Comparison of ENCODE assay signal across 22 cellular contexts in the genomic region with DNA sequence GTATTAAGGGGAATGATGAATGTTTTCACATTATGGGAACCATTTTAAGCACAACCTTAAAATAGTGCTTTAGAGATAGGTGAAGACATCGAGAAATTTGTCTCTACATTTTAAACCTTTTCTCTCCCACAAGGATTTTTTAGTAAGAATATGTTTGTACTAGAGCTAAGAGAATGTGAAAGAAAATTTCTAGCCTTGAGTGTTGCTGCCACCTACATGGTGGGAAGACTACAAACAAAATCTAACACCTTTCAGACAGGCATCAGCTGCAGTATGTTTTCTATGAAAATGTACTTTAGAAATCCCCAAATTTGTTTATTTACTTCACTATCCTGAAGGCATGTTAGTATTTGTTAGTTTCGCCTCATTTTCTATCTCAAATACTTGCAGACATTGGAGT.
DNase-seq lines count a peak whose midpoint lies in the region; ATAC-seq, FAIRE-seq and TF ChIP-seq lines count a peak whose summit lies in the region.
"Had no signal": no experiment of that assay in that cellular context is flagged by ENCODE, and none has a peak within 500 bp of the region (broad histone marks: within the 10 kb centered on the region; RNA-seq: fewer than 3 reads in every experiment).

No MANE protein-coding gene starts in this region.

- no peak overlapping the region for H3K27ac ChIP-seq in GM23338 (ENCODE audit: low read depth)
- H3K27ac ChIP-seq in body of pancreas, result no peak overlapping the region
- H3K27ac ChIP-seq in mesendoderm (ENCODE audit: low read depth, low read length), result no peak overlapping the region
- no peak overlapping the region for H3K27ac ChIP-seq in Peyer's patch
- H3K27ac ChIP-seq: transverse colon had no signal

- no peaks in the 10 kb centered on the region for H3K9me3 Mint-ChIP-seq in GM23338
- H3K9me3 Mint-ChIP-seq: activated naive CD8-positive, alpha-beta T cell treated with anti-CD3 and anti-CD28 coated beads, Interleukin-2, amount 10 ng/mL, durations not matched to agents 7 days and 5 days; CD8-positive, alpha-beta T cell had no signal

- no peak overlapping the region for H3K4me2 ChIP-seq in GM23338
- no peak overlapping the region for H3K4me2 ChIP-seq in mesendoderm (ENCODE audit: low read length)

- H3K4me3 ChIP-seq in GM23338, result no peak overlapping the region
- no peak overlapping the region for H3K4me3 ChIP-seq in body of pancreas
- H3K4me3 ChIP-seq in mesendoderm (ENCODE audit: low read length), result no peak overlapping the region
- H3K4me3 ChIP-seq in Peyer's patch, result no peak overlapping the region
- H3K4me3 ChIP-seq: transverse colon had no signal

- no peaks in the 10 kb centered on the region for H3K36me3 Mint-ChIP-seq in GM23338 (ENCODE audit: low read depth)
- H3K36me3 Mint-ChIP-seq: activated naive CD8-positive, alpha-beta T cell treated with anti-CD3 and anti-CD28 coated beads, Interleukin-2, amount 10 ng/mL, durations not matched to agents 7 days and 5 days; CD8-positive, alpha-beta T cell; naive thymus-derived CD8-positive, alpha-beta T cell had no signal

- no peak overlapping the region for H2BK120ac ChIP-seq in mesendoderm (ENCODE audit: low read depth, low read length)

- no peaks in the 10 kb centered on the region for H3K9me2 ChIP-seq in GM23338 (ENCODE audit: insufficient read depth)

- H2BK5ac ChIP-seq in mesendoderm (ENCODE audit: low read length), result no peak overlapping the region

- no peak overlapping the region for H3K4ac ChIP-seq in mesendoderm (ENCODE audit: low read depth, low read length)

- H4K8ac ChIP-seq in mesendoderm (ENCODE audit: low read depth, low read length), result no peak overlapping the region

- DNase-seq in D721Med (ENCODE audit: insufficient read length, low spot score) (no peak), GM23338 (ENCODE audit: low spot score) (no peak), body of pancreas (peak in 2 of 4 donors; percentile 20 to 35), mesendoderm (peak; percentile 23), Peyer's patch (no peak), GM20000 (ENCODE audit: low spot score) (no peak), germinal center (ENCODE audit: low spot score) (no peak), activated T-cell treated with anti-CD3 and anti-CD28 coated beads for 4 hours (no peak)
- DNase-seq: activated CD4-positive, CD25-positive, alpha-beta regulatory T cell treated with anti-CD3 and anti-CD28 coated beads, Interleukin-2, amount 50 U/mL, for 72 hours; activated naive CD8-positive, alpha-beta T cell treated with anti-CD3 and anti-CD28 coated beads, Interleukin-2, amount 10 ng/mL, durations not matched to agents 7 days and 5 days; CD8-positive, alpha-beta T cell; effector memory CD8-positive, alpha-beta T cell; left cardiac atrium; naive thymus-derived CD8-positive, alpha-beta T cell; NCI-H1105 treated with DMSO at 0.1 percent for 48 hours; NCI-H748 treated with DMSO at 0.1 percent for 48 hours; stimulated activated CD4-positive, alpha-beta T cell treated with anti-CD3 and anti-CD28 coated beads, Interleukin-2, amount 100 ng/mL, for 24 hours; stimulated activated naive CD4-positive, alpha-beta T cell treated with Interleukin-2 at 50 U/mL for 16 hours; T1000; transverse colon had no signal

- H3K36me3 ChIP-seq in GM23338 (ENCODE audit: insufficient read depth) (no peaks in the 10 kb centered on the region), body of pancreas (replicated peaks in 1 of 2; ENCODE audit: insufficient read depth in 1 of 2, low read depth in 2 of 2) (no peaks in the 10 kb centered on the region), mesendoderm (ENCODE audit: control insufficient read depth, insufficient read depth, low read length) (no peaks in the 10 kb centered on the region), Peyer's patch (no peaks in the 10 kb centered on the region)
- H3K36me3 ChIP-seq: transverse colon had no signal

- no peak overlapping the region for H3K4me3 Mint-ChIP-seq in GM23338
- H3K4me3 Mint-ChIP-seq: activated naive CD8-positive, alpha-beta T cell treated with anti-CD3 and anti-CD28 coated beads, Interleukin-2, amount 10 ng/mL, durations not matched to agents 7 days and 5 days; CD8-positive, alpha-beta T cell; effector memory CD8-positive, alpha-beta T cell; naive thymus-derived CD8-positive, alpha-beta T cell had no signal

- no peaks in the 10 kb centered on the region for H3K4me1 Mint-ChIP-seq in GM23338
- H3K4me1 Mint-ChIP-seq: activated naive CD8-positive, alpha-beta T cell treated with anti-CD3 and anti-CD28 coated beads, Interleukin-2, amount 10 ng/mL, durations not matched to agents 7 days and 5 days; naive thymus-derived CD8-positive, alpha-beta T cell had no signal

- 37 to 43% methylated on average over 2 of the region's 2 CpGs for WGBS in body of pancreas, 2 donors
- WGBS in mesendoderm (ENCODE audit: extremely low coverage, insufficient coverage, low lambda C conversion rate), result no CpG with 5 or more reads among the region's 2 CpGs

- no peak for TF ChIP-seq POLR2A in body of pancreas (IDR thresholded peaks at IDR 0.05)
- no peak for TF ChIP-seq POLR2A in Peyer's patch (IDR thresholded peaks at IDR 0.05)

- no peaks in the 10 kb centered on the region for H4K20me1 ChIP-seq in GM23338 (replicated peaks; ENCODE audit: insufficient read depth)

- no peak overlapping the region for H2AFZ ChIP-seq in GM23338

- TF ChIP-seq CTCF in D721Med (IDR thresholded peaks at IDR 0.05; ENCODE audit: insufficient read depth, missing control alignments) (peak; percentile 28), GM23338 (conservative IDR thresholded peaks at IDR 0.05; ENCODE audit: low read depth in 2 of 2) (peak; percentile 9 to 14; a peak in 1 of 4 replicates), body of pancreas (IDR thresholded peaks at IDR 0.05) (peak; percentile 28 to 72 (median 59)), Peyer's patch (IDR thresholded peaks at IDR 0.05) (peak in 1 of 6 experiments; percentile 19), GM20000 (IDR thresholded peaks at IDR 0.05; ENCODE audit: extremely low read depth, missing control alignments) (no peak)

- H3K4me1 ChIP-seq in GM23338 (ENCODE audit: insufficient read depth) (no peaks in the 10 kb centered on the region), body of pancreas (peaks cover 3% of the 10 kb centered on the region), mesendoderm (ENCODE audit: control insufficient read depth, low read depth, low read length) (no peaks in the 10 kb centered on the region), Peyer's patch (no peaks in the 10 kb centered on the region)
- H3K4me1 ChIP-seq: transverse colon had no signal

- no peak overlapping the region for H2BK15ac ChIP-seq in mesendoderm (replicated peaks; ENCODE audit: low read depth)

- H3K79me1 ChIP-seq in mesendoderm (ENCODE audit: low read length), result no peaks in the 10 kb centered on the region

- no peaks in the 10 kb centered on the region for H3F3A ChIP-seq in GM23338 (replicated peaks; ENCODE audit: low read depth)

- H3K27ac Mint-ChIP-seq in GM23338, result no peak overlapping the region
- H3K27ac Mint-ChIP-seq: activated naive CD8-positive, alpha-beta T cell treated with anti-CD3 and anti-CD28 coated beads, Interleukin-2, amount 10 ng/mL, durations not matched to agents 7 days and 5 days; CD8-positive, alpha-beta T cell; effector memory CD8-positive, alpha-beta T cell; naive thymus-derived CD8-positive, alpha-beta T cell had no signal

- H3K79me2 ChIP-seq in GM23338 (replicated peaks; ENCODE audit: insufficient read depth) (no peaks in the 10 kb centered on the region), mesendoderm (ENCODE audit: control insufficient read depth, insufficient read depth, low read length) (no peaks in the 10 kb centered on the region)

- H3K18ac ChIP-seq in mesendoderm (ENCODE audit: low read length), result no peak overlapping the region

- no peak for FAIRE-seq in D721Med (lab: Jason Lieb, UNC)
- FAIRE-seq: GM18507 had no signal

- ATAC-seq in GM23338 (no peak), body of pancreas (peak; percentile 71)
- ATAC-seq: CD8-positive, alpha-beta T cell; effector memory CD8-positive, alpha-beta T cell; left cardiac atrium; naive thymus-derived CD8-positive, alpha-beta T cell; Panc1 had no signal

- no peaks in the 10 kb centered on the region for H3K27me3 Mint-ChIP-seq in GM23338 (ENCODE audit: insufficient read depth, low read depth, poor library complexity)
- H3K27me3 Mint-ChIP-seq: effector memory CD8-positive, alpha-beta T cell had no signal

- H3K9me3 ChIP-seq in body of pancreas, result no peaks in the 10 kb centered on the region
- H3K9me3 ChIP-seq in Peyer's patch, result no peaks in the 10 kb centered on the region
- H3K9me3 ChIP-seq: transverse colon had no signal

- no peak overlapping the region for H3K9ac ChIP-seq in mesendoderm (ENCODE audit: low read length)

- H3K27me3 ChIP-seq in GM23338 (ENCODE audit: insufficient read depth) (no peaks in the 10 kb centered on the region), body of pancreas (no peaks in the 10 kb centered on the region), mesendoderm (ENCODE audit: insufficient read depth, low read length, poor library complexity) (no peaks in the 10 kb centered on the region), Peyer's patch (no peaks in the 10 kb centered on the region)
- H3K27me3 ChIP-seq: transverse colon had no signal

- no peak overlapping the region for H3K23ac ChIP-seq in mesendoderm (ENCODE audit: low read length)

- H4K5ac ChIP-seq in mesendoderm (ENCODE audit: low read length), result no peak overlapping the region

- no peak overlapping the region for H3K56ac ChIP-seq in mesendoderm (ENCODE audit: low read length)

- no peak overlapping the region for H2AK5ac ChIP-seq in mesendoderm (ENCODE audit: low read length)

- intact Hi-C loops in body of pancreas (cut with DNase I), result no loop called here

TF ChIP-seq in GM23338, 12 proteins besides CTCF, POLR2A, EP300 and RAD21 (continues in another document):
- no peak for TF ChIP-seq EZH2 (IDR thresholded peaks at IDR 0.05; ENCODE audit: low read depth, unreplicated experiment)
- no peak for TF ChIP-seq CREB1 (CRISPR knock-in tag; IDR thresholded peaks at IDR 0.05; ENCODE audit: low read depth)
